ENCODE assay signal across 29 cellular contexts in genomic region chr18:73528066-73528465, GRCh38.
"Had no signal": no experiment of that assay in that cellular context is flagged by ENCODE, and none has a peak within 500 bp of the region (broad histone marks: within the 10 kb centered on the region; RNA-seq: fewer than 3 reads in every experiment).

No MANE protein-coding gene starts in this region.

- H3K4me3 ChIP-seq: heart left ventricle, left ventricle myocardium inferior, lung, psoas muscle, right lobe of liver, stomach, testis, thyroid gland, transverse colon, upper lobe of right lung had no signal

- H2AFZ ChIP-seq: parathyroid adenoma had no signal

- H3K4me3 Mint-ChIP-seq: immature natural killer cell; memory B cell; naive B cell; natural killer cell treated with Interleukin-12 subunit alpha and Interleukin-12 subunit beta and Interleukin-15 and Interleukin-18, amount 100 ng/mL, for 72 hours; neural crest cell; stimulated activated naive B cell treated with anti-CD40 and anti-IgM and Interleukin-4, amounts not matched to agents 10 μg/mL and 1 μg/mL and 100 μg/mL, for 72 hours had no signal

- H3K36me3 Mint-ChIP-seq: memory B cell; naive B cell; stimulated activated naive B cell treated with anti-CD40 and anti-IgM and Interleukin-4, amounts not matched to agents 10 μg/mL and 1 μg/mL and 100 μg/mL, for 72 hours had no signal

- H3K27ac ChIP-seq: heart left ventricle, left ventricle myocardium inferior, neutrophil, parathyroid adenoma, psoas muscle, right lobe of liver, stomach, testis, thyroid gland, transverse colon, upper lobe of right lung had no signal

- H3K27ac Mint-ChIP-seq: immature natural killer cell; memory B cell; natural killer cell treated with Interleukin-12 subunit alpha and Interleukin-12 subunit beta and Interleukin-15 and Interleukin-18, amount 100 ng/mL, for 72 hours; stimulated activated naive B cell treated with anti-CD40 and anti-IgM and Interleukin-4, amounts not matched to agents 10 μg/mL and 1 μg/mL and 100 μg/mL, for 72 hours had no signal

- H3K27me3 Mint-ChIP-seq: memory B cell; naive B cell; natural killer cell treated with Interleukin-12 subunit alpha and Interleukin-12 subunit beta and Interleukin-15 and Interleukin-18, amount 100 ng/mL, for 72 hours; stimulated activated naive B cell treated with anti-CD40 and anti-IgM and Interleukin-4, amounts not matched to agents 10 μg/mL and 1 μg/mL and 100 μg/mL, for 72 hours had no signal

- DNase-seq: glutamatergic neuron; heart left ventricle; hypothalamus; immature natural killer cell; kidney; left ventricle myocardium inferior; naive B cell; occipital lobe; psoas muscle; right lobe of liver; stimulated activated CD4-positive, alpha-beta T cell treated with anti-CD3 and anti-CD28 coated beads, Interleukin-12 subunit alpha, Interleukin-12 subunit beta, amount 100 ng/mL, for 4 hours; stimulated activated CD4-positive, alpha-beta T cell treated with anti-CD3 and anti-CD28 coated beads, Interleukin-15, amount 100 ng/mL, for 24 hours; stimulated activated CD4-positive, alpha-beta T cell treated with anti-CD3 and anti-CD28 coated beads, Interleukin-2, amount 100 ng/mL, for 24 hours; stimulated activated CD4-positive, alpha-beta T cell treated with anti-CD3 and anti-CD28 coated beads, Interleukin-4, amount 100 ng/mL, for 1 hour; stimulated activated naive B cell treated with anti-CD40 and anti-IgM and Interleukin-4, amounts not matched to agents 10 μg/mL and 1 μg/mL and 100 μg/mL, for 72 hours; stimulated activated naive CD8-positive, alpha-beta T cell treated with anti-CD3 and anti-CD28 coated beads, Interleukin-15, Interleukin-2, amounts not matched to agents 100 U/mL and 50 U/mL, for 24 hours; stomach; testis; thyroid gland; upper lobe of right lung had no signal

- H3K9me3 ChIP-seq: left ventricle myocardium inferior, neutrophil, psoas muscle, right lobe of liver, testis, thyroid gland, transverse colon, upper lobe of right lung had no signal

- H3K4me1 Mint-ChIP-seq: immature natural killer cell; stimulated activated naive B cell treated with anti-CD40 and anti-IgM and Interleukin-4, amounts not matched to agents 10 μg/mL and 1 μg/mL and 100 μg/mL, for 72 hours had no signal

- ATAC-seq: heart left ventricle; natural killer cell treated with Interleukin-12 subunit alpha and Interleukin-12 subunit beta and Interleukin-15 and Interleukin-18, amount 100 ng/mL, for 72 hours; psoas muscle; right lobe of liver; stimulated activated naive B cell treated with anti-CD40 and anti-IgM and Interleukin-4, amounts not matched to agents 10 μg/mL and 1 μg/mL and 100 μg/mL, for 72 hours; stimulated activated naive CD8-positive, alpha-beta T cell treated with anti-CD3 and anti-CD28 coated beads, Interleukin-15, Interleukin-2, amounts not matched to agents 100 U/mL and 50 U/mL, for 24 hours; upper lobe of right lung had no signal

- FAIRE-seq: islet of Langerhans, kidney, urothelium cell line had no signal

- H3K79me2 ChIP-seq: parathyroid adenoma had no signal

- H3K36me3 ChIP-seq: heart left ventricle, left ventricle myocardium inferior, neutrophil, right lobe of liver, stomach, thyroid gland, transverse colon, upper lobe of right lung had no signal

- H3K4me1 ChIP-seq: heart left ventricle, left ventricle myocardium inferior, parathyroid adenoma, psoas muscle, right lobe of liver, stomach, testis, thyroid gland, transverse colon, upper lobe of right lung had no signal

- H3K27me3 ChIP-seq: heart left ventricle, neutrophil, right lobe of liver, stomach, testis, thyroid gland, transverse colon, upper lobe of right lung had no signal
